Comparison of ENCODE assay signal across 10 cellular contexts in the genomic region with DNA sequence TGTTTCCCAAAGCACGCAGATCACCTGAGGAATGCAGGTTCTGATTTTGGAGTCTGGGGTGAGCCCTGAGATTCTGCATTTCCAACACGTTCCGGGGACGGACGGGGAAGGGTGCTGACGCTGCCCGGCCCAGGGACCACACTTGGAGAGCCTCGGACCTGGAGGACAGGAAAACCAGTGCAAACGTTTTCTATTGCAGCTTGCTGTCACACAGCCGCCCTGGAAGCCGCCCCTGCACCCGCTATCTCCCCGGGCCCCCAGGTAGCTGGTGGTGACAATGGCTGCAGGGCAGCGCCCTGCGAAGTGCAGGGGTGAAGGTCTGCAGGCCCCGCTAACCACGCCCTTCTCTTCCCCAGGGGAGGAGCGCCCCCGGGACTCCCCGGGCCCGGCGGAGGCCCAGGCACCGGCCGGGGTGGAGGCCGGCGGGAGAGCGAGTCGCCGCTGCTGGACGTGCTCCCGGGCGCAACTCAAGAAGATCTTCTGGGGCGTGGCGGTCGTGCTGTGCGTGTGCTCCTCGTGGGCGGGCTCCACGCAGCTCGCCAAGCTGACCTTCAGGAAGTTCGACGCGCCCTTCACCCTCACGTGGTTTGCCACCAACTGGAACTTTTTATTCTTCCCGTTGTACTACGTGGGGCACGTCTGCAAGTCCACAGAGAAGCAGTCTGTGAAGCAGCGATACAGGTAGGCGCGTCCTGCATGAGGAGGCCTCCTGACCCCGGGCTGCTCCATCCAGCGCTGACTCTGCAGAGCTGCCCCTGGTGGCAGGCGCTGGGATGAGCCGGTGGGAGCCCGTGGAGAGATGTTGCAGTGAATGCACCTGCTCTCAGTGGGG.
DNase-seq lines count a peak whose midpoint lies in the region; ATAC-seq lines count a peak whose summit lies in the region.
"Had no signal": no experiment of that assay in that cellular context is flagged by ENCODE, and none has a peak within 500 bp of the region (broad histone marks: within the 10 kb centered on the region; RNA-seq: fewer than 3 reads in every experiment).

No MANE protein-coding gene starts in this region.

- no peak overlapping the region for H2AFZ ChIP-seq in neuronal stem cell (ENCODE audit: low read length)

- peak overlapping the region; percentile 10 for H3K14ac ChIP-seq in neuronal stem cell (ENCODE audit: low read length)

- peak overlapping the region; percentile 17 for H3K9ac ChIP-seq in neuronal stem cell (ENCODE audit: low read depth, low read length, poor library complexity)

- H3K18ac ChIP-seq in neuronal stem cell (ENCODE audit: low read length): peak overlapping the region; percentile 24

- no peak overlapping the region for H3K4me3 ChIP-seq in neuronal stem cell (ENCODE audit: low read length in 2 of 2)

- H2BK12ac ChIP-seq in neuronal stem cell (ENCODE audit: low read length): peak overlapping the region; percentile 80

- H4K91ac ChIP-seq in neuronal stem cell (ENCODE audit: low read depth, low read length, poor library complexity): no peak overlapping the region

- H2BK120ac ChIP-seq in neuronal stem cell (ENCODE audit: low read depth, low read length): no peak overlapping the region

- H3K9me3 ChIP-seq in neuronal stem cell (replicated peaks in 1 of 2; ENCODE audit: control insufficient read depth in 2 of 2, insufficient read depth in 1 of 2, low read depth in 1 of 2, low read length in 2 of 2): no peaks in the 10 kb centered on the region

- peak overlapping the region; percentile 45 for H2AK5ac ChIP-seq in neuronal stem cell (ENCODE audit: low read depth, low read length)

- no CpG with 5 or more reads among the region's 55 CpGs for WGBS in neuronal stem cell (ENCODE audit: extremely low coverage in 2 of 2, insufficient read length in 2 of 2, insufficient replicate concordance in 1 of 2), 2 donors

- H3K27me3 Mint-ChIP-seq in activated naive CD8-positive, alpha-beta T cell treated with anti-CD3 and anti-CD28 coated beads, Interleukin-2, amount 10 ng/mL, durations not matched to agents 7 days and 5 days: no peaks in the 10 kb centered on the region

- ATAC-seq in HG02938 (IDR thresholded peaks at IDR 0.05; ENCODE audit: unreplicated experiment) (peak; percentile 75), Right ventricle myocardium superior (ENCODE audit: poor library complexity) (no peak)
- no peak for ATAC-seq in activated naive CD8-positive, alpha-beta T cell treated with anti-CD3 and anti-CD28 coated beads, Interleukin-2, amount 10 ng/mL, durations not matched to agents 7 days and 5 days (ENCODE audit: low read depth)

- H3K4me1 ChIP-seq in neuronal stem cell (ENCODE audit: control insufficient read depth in 2 of 2, insufficient read depth in 1 of 2, low read depth in 1 of 2, low read length in 2 of 2): peaks cover 3 to 10% of the 10 kb centered on the region in 2 donors

- H4K8ac ChIP-seq in neuronal stem cell (ENCODE audit: low read depth, low read length): no peak overlapping the region

- no peaks in the 10 kb centered on the region for H3K36me3 ChIP-seq in neuronal stem cell (replicated peaks in 1 of 2; ENCODE audit: control insufficient read depth in 2 of 2, insufficient read depth in 2 of 2, low read length in 2 of 2)

- H3K27me3 ChIP-seq in neuronal stem cell (ENCODE audit: control insufficient read depth in 3 of 3, insufficient read depth in 3 of 3, low read depth in 1 of 3, low read length in 3 of 3): peaks cover 0 to 46% (median 0%) of the 10 kb centered on the region in 3 experiments

- H3K36me3 Mint-ChIP-seq in activated naive CD8-positive, alpha-beta T cell treated with anti-CD3 and anti-CD28 coated beads, Interleukin-2, amount 10 ng/mL, durations not matched to agents 7 days and 5 days: peaks cover 59% of the 10 kb centered on the region

- DNase-seq in NCI-H1417 (lab: John Stamatoyannopoulos, UW): peak in 2 of 3 experiments; percentile 42 to 61
- DNase-seq in NCI-H1417 treated with DMSO at 0.1 percent for 48 hours (lab: John Stamatoyannopoulos, UW): no peak
- DNase-seq in activated naive CD8-positive, alpha-beta T cell treated with anti-CD3 and anti-CD28 coated beads, Interleukin-2, amount 10 ng/mL, durations not matched to agents 7 days and 5 days: peak; percentile 41
- no peak for DNase-seq in neuronal stem cell (ENCODE audit: low spot score)
- DNase-seq in SIG-M5 (lab: John Stamatoyannopoulos, UW): no peak
- no peak for DNase-seq in NK-92 treated with Interleukin-12 subunit alpha and Interleukin-12 subunit beta, amount 100 ng/mL, for 24 hours (lab: John Stamatoyannopoulos, UW)
- no peak for DNase-seq in Right ventricle myocardium superior
- DNase-seq: activated effector memory CD4-positive, alpha-beta T cell treated with Interleukin-2 at 50 U/mL for 16 hours; kidney had no signal

- peak overlapping the region; percentile 25 for H3K23ac ChIP-seq in neuronal stem cell (ENCODE audit: low read depth, low read length, poor library complexity)

- H3K4me2 ChIP-seq in neuronal stem cell (ENCODE audit: insufficient read depth, low read length, poor library complexity, severe bottlenecking): no peak overlapping the region

- intact Hi-C loops in Right ventricle myocardium superior (cut with DNase I): no loop called here

- no peak overlapping the region for H3K27ac ChIP-seq in neuronal stem cell (replicated peaks; ENCODE audit: low read length)

- H3K4ac ChIP-seq in neuronal stem cell (ENCODE audit: low read length): no peak overlapping the region

- H2BK15ac ChIP-seq in neuronal stem cell (ENCODE audit: low read length): no peak overlapping the region

- H3K4me1 Mint-ChIP-seq in activated naive CD8-positive, alpha-beta T cell treated with anti-CD3 and anti-CD28 coated beads, Interleukin-2, amount 10 ng/mL, durations not matched to agents 7 days and 5 days: peaks cover 53% of the 10 kb centered on the region

- POLR2A ChIA-PET in activated naive CD8-positive, alpha-beta T cell treated with anti-CD3 and anti-CD28 coated beads, Interleukin-2, amount 10 ng/mL, durations not matched to agents 7 days and 5 days (lab: Charles Lee): interaction anchor here (1.7 to 2.8 kb wide), 3 partner anchors 14 to 60 kb away, joined by 6 to 22 read pairs (median 14); no protein-coding TSS in a partner anchor

- peak overlapping the region; percentile 86 for H3K27ac Mint-ChIP-seq in activated naive CD8-positive, alpha-beta T cell treated with anti-CD3 and anti-CD28 coated beads, Interleukin-2, amount 10 ng/mL, durations not matched to agents 7 days and 5 days

- no peaks in the 10 kb centered on the region for H3K9me3 Mint-ChIP-seq in activated naive CD8-positive, alpha-beta T cell treated with anti-CD3 and anti-CD28 coated beads, Interleukin-2, amount 10 ng/mL, durations not matched to agents 7 days and 5 days

- no peaks in the 10 kb centered on the region for H3K79me1 ChIP-seq in neuronal stem cell (ENCODE audit: low read depth, low read length)

- peak overlapping the region; percentile 84 for H3K4me3 Mint-ChIP-seq in activated naive CD8-positive, alpha-beta T cell treated with anti-CD3 and anti-CD28 coated beads, Interleukin-2, amount 10 ng/mL, durations not matched to agents 7 days and 5 days

- H2BK5ac ChIP-seq in neuronal stem cell (ENCODE audit: low read length): peak overlapping the region; percentile 47

Comparison
In these comparisons a context has a peak if more than half of its experiments do, and no peak if none do; other contexts are left out.
1. DNase-seq: peak in NCI-H1417 (2 of 3) and activated naive CD8-positive, alpha-beta T cell treated with anti-CD3 and anti-CD28 coated beads, Interleukin-2, amount 10 ng/mL, durations not matched to agents 7 days and 5 days (single experiment); none in NCI-H1417 treated with DMSO at 0.1 percent for 48 hours (single experiment), neuronal stem cell (single experiment), SIG-M5 (single experiment), NK-92 treated with Interleukin-12 subunit alpha and Interleukin-12 subunit beta, amount 100 ng/mL, for 24 hours (single experiment) and Right ventricle myocardium superior (single experiment).